ENCODE assay signal across 1 cellular context in the genomic region with DNA sequence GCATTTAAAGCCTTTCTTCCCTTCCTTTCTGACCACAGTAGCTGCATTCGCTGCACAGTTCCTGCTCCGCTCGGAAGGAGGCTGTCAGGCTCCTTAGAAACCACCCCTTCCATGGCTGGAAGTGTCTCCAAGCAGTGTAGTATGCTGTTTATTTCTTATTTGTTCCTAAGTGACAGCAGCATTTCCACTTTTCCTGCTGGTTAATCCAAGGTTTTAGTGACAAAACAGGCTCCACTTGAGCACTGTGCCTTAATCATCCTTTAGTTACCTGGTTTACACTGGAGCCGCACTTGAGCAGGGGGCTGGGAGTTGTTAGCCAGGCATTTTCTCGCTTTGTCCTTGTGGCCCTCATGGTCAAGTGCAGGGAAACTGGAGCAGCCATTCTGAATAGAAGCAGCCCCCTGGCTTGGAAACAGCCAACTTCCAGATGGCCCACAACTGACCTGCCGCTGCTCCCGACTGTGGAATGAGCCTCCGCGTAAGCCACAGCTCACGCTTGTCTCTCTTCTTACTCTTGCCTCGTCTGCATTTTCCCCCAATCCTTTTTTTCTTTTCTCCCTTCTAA.
TF ChIP-seq lines count a peak whose summit lies in the region.

No MANE protein-coding gene starts in this region.

TF ChIP-seq in SK-N-SH treated with all-trans-retinoic acid at 6 μM for 48 hours, 23 proteins besides CTCF, POLR2A, EP300 and RAD21 (continued from another document):
- TF ChIP-seq, protein P1, sequence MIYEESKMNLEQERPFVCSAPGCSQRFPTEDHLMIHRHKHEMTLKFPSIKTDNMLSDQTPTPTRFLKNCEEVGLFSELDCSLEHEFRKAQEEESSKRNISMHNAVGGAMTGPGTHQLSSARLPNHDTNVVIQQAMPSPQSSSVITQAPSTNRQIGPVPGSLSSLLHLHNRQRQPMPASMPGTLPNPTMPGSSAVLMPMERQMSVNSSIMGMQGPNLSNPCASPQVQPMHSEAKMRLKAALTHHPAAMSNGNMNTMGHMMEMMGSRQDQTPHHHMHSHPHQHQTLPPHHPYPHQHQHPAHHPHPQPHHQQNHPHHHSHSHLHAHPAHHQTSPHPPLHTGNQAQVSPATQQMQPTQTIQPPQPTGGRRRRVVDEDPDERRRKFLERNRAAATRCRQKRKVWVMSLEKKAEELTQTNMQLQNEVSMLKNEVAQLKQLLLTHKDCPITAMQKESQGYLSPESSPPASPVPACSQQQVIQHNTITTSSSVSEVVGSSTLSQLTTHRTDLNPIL (CRISPR knock-in tag; IDR thresholded peaks at IDR 0.05; ENCODE audit: low read depth): no peak
- TF ChIP-seq TSHZ2 (CRISPR knock-in tag; IDR thresholded peaks at IDR 0.05) (no peak), TCF4 (CRISPR knock-in tag; IDR thresholded peaks at IDR 0.05; ENCODE audit: borderline replicate concordance) (no peak), OSR1 (CRISPR knock-in tag; IDR thresholded peaks at IDR 0.05) (no peak), ARNTL (CRISPR knock-in tag; IDR thresholded peaks at IDR 0.05; ENCODE audit: borderline replicate concordance, low read depth) (no peak), ZNF8 (CRISPR knock-in tag; IDR thresholded peaks at IDR 0.05) (no peak), GLIS3 (CRISPR knock-in tag; IDR thresholded peaks at IDR 0.05) (no peak)
TF ChIP-seq in SK-N-SH treated with all-trans-retinoic acid at 6 μM for 48 hours: peak in this region for 0.
